In genomic region chr12:69511870-69512269, GRCh38 we compare ENCODE assay signal across 20 cellular contexts. TPM values are rescaled to one million over a fixed set of nuclear protein-coding genes. Genes with fewer than 3 reads are reported as not detected.
DNase-seq lines count a peak whose midpoint lies in the region; ATAC-seq and TF ChIP-seq lines count a peak whose summit lies in the region.
"Had no signal": no experiment of that assay in that cellular context is flagged by ENCODE, and none has a peak within 500 bp of the region (broad histone marks: within the 10 kb centered on the region; RNA-seq: fewer than 3 reads in every experiment).

No MANE protein-coding gene starts in this region.

- CTCF ChIA-PET in HEK293 (lab: Yijun Ruan, JAX): no interaction called here

- no peak overlapping the region for H3K4me3 ChIP-seq in HEK293 (ENCODE audit: low read depth, low read length)
- no peak overlapping the region for H3K4me3 ChIP-seq in neural progenitor cell
- H3K4me3 ChIP-seq: testis had no signal

- H3K36me3 Mint-ChIP-seq in chondrocyte (ENCODE audit: low read depth) (no peaks in the 10 kb centered on the region), neural progenitor cell (no peaks in the 10 kb centered on the region), natural killer cell (no peaks in the 10 kb centered on the region)

- no peak overlapping the region for H2AFZ ChIP-seq in neural progenitor cell (replicated peaks)

- peak overlapping the region; percentile 62 for H3K27ac Mint-ChIP-seq in chondrocyte (ENCODE audit: unreplicated experiment)
- H3K27ac Mint-ChIP-seq in neural progenitor cell: no peak overlapping the region
- no peak overlapping the region for H3K27ac Mint-ChIP-seq in natural killer cell
- H3K27ac Mint-ChIP-seq: activated CD4-positive, alpha-beta memory T cell treated with anti-CD3 and anti-CD28 coated beads, Interleukin-2, amount 10 ng/mL, durations not matched to agents 7 days and 5 days; stimulated activated naive B cell treated with anti-CD40 and anti-IgM and Interleukin-4, amounts not matched to agents 10 μg/mL and 1 μg/mL and 100 μg/mL, for 72 hours had no signal

- peaks cover 76% of the 10 kb centered on the region for H4K20me1 ChIP-seq in neural progenitor cell (ENCODE audit: low read depth)

- peak overlapping the region; percentile 23 for H3K4me2 ChIP-seq in neural progenitor cell
- H3K4me2 ChIP-seq: KMS-11 had no signal

- peaks cover 100% of the 10 kb centered on the region for H3K79me2 ChIP-seq in neural progenitor cell (ENCODE audit: low read depth)

- intact Hi-C loops in natural killer cell (cut with micrococcal nuclease): no loop called here

- H3K9me3 Mint-ChIP-seq in chondrocyte (ENCODE audit: low read depth): no peaks in the 10 kb centered on the region
- no peaks in the 10 kb centered on the region for H3K9me3 Mint-ChIP-seq in neural progenitor cell
- H3K9me3 Mint-ChIP-seq in natural killer cell: no peaks in the 10 kb centered on the region
- H3K9me3 Mint-ChIP-seq: activated CD4-positive, alpha-beta memory T cell treated with anti-CD3 and anti-CD28 coated beads, Interleukin-2, amount 10 ng/mL, durations not matched to agents 7 days and 5 days; brain; CD8-positive, alpha-beta memory T cell; stimulated activated naive B cell treated with anti-CD40 and anti-IgM and Interleukin-4, amounts not matched to agents 10 μg/mL and 1 μg/mL and 100 μg/mL, for 72 hours had no signal

- H3K4me1 ChIP-seq in HEK293 (ENCODE audit: control insufficient read depth, insufficient read depth, low read length) (peaks cover 59% of the 10 kb centered on the region), neural progenitor cell (peaks cover 50% of the 10 kb centered on the region)

- no peak overlapping the region for H3K9ac ChIP-seq in neural progenitor cell
- H3K9ac ChIP-seq: KMS-11 had no signal

- H3K27ac ChIP-seq in HEK293 (ENCODE audit: extremely low read depth, low read depth, low read length) (no peak overlapping the region), neural progenitor cell (no peak overlapping the region)
- H3K27ac ChIP-seq: KMS-11, neutrophil, testis had no signal

- no peak for ATAC-seq in natural killer cell
- ATAC-seq: activated CD4-positive, CD25-positive, alpha-beta regulatory T cell treated with anti-CD3 and anti-CD28 coated beads, Interleukin-2, amount 50 U/mL, for 24 hours; SK-N-SH treated with all-trans-retinoic acid at 6 μM for 48 hours; stimulated activated naive B cell treated with anti-CD40 and anti-IgM and Interleukin-4, amounts not matched to agents 10 μg/mL and 1 μg/mL and 100 μg/mL, for 72 hours had no signal

- TF ChIP-seq CTCF in HEK293 (tag by site-specific recombination; IDR thresholded peaks at IDR 0.05) (no peak), chondrocyte (IDR thresholded peaks at IDR 0.05) (no peak), neural progenitor cell (IDR thresholded peaks at IDR 0.05) (no peak), natural killer cell (IDR thresholded peaks at IDR 0.05) (no peak)

- no peaks in the 10 kb centered on the region for H3K9me3 ChIP-seq in HEK293 (ENCODE audit: control insufficient read depth, insufficient read depth, low read depth, low read length)
- no peaks in the 10 kb centered on the region for H3K9me3 ChIP-seq in neural progenitor cell (ENCODE audit: low read depth)
- H3K9me3 ChIP-seq: neutrophil, testis had no signal

- H3F3A ChIP-seq in neural progenitor cell (ENCODE audit: low read depth): no peaks in the 10 kb centered on the region

- H3K36me3 ChIP-seq in HEK293 (ENCODE audit: control insufficient read depth in 2 of 2, insufficient read depth in 1 of 2, low read length in 2 of 2) (no peaks in the 10 kb centered on the region), neural progenitor cell (no peaks in the 10 kb centered on the region)
- H3K36me3 ChIP-seq: neutrophil had no signal

- H3K4me3 Mint-ChIP-seq in chondrocyte (ENCODE audit: unreplicated experiment): no peak overlapping the region
- no peak overlapping the region for H3K4me3 Mint-ChIP-seq in neural progenitor cell
- no peak overlapping the region for H3K4me3 Mint-ChIP-seq in natural killer cell
- H3K4me3 Mint-ChIP-seq: activated CD4-positive, alpha-beta memory T cell treated with anti-CD3 and anti-CD28 coated beads, Interleukin-2, amount 10 ng/mL, durations not matched to agents 7 days and 5 days; brain; CD8-positive, alpha-beta memory T cell; stimulated activated naive B cell treated with anti-CD40 and anti-IgM and Interleukin-4, amounts not matched to agents 10 μg/mL and 1 μg/mL and 100 μg/mL, for 72 hours had no signal

- no peaks in the 10 kb centered on the region for H3K27me3 ChIP-seq in neural progenitor cell
- H3K27me3 ChIP-seq: neutrophil, testis had no signal

- H3K4me1 Mint-ChIP-seq in chondrocyte (ENCODE audit: low read depth) (peaks cover 92% of the 10 kb centered on the region), neural progenitor cell (peaks cover 51% of the 10 kb centered on the region), natural killer cell (peaks cover 50 to 58% of the 10 kb centered on the region in 2 donors)

- H3K27me3 Mint-ChIP-seq in chondrocyte (ENCODE audit: low read depth) (no peaks in the 10 kb centered on the region), neural progenitor cell (ENCODE audit: insufficient read depth, low read depth) (no peaks in the 10 kb centered on the region), natural killer cell (ENCODE audit: low read depth in 2 of 2) (no peaks in the 10 kb centered on the region)
- H3K27me3 Mint-ChIP-seq: activated CD4-positive, alpha-beta memory T cell treated with anti-CD3 and anti-CD28 coated beads, Interleukin-2, amount 10 ng/mL, durations not matched to agents 7 days and 5 days; brain; CD8-positive, alpha-beta memory T cell; stimulated activated naive B cell treated with anti-CD40 and anti-IgM and Interleukin-4, amounts not matched to agents 10 μg/mL and 1 μg/mL and 100 μg/mL, for 72 hours had no signal

- DNase-seq in NCI-H774 (lab: John Stamatoyannopoulos, UW) (peak; percentile 3), chondrocyte (ENCODE audit: low spot score) (no peak), neural progenitor cell (ENCODE audit: low spot score) (no peak), natural killer cell (no peak), inferior parietal cortex (ENCODE audit: extremely low spot score) (no peak), pons (ENCODE audit: low spot score) (no peak)
- DNase-seq: activated CD4-positive, alpha-beta memory T cell treated with anti-CD3 and anti-CD28 coated beads, Interleukin-2, amount 10 ng/mL, durations not matched to agents 7 days and 5 days; activated effector memory CD4-positive, alpha-beta T cell treated with Interleukin-2 at 50 U/mL for 16 hours; CD8-positive, alpha-beta memory T cell; NCI-H187; NCI-H524; stimulated activated CD4-positive, alpha-beta T cell treated with anti-CD3 and anti-CD28 coated beads, Interleukin-2, amount 100 ng/mL, for 48 hours; stimulated activated naive B cell treated with anti-CD40 and anti-IgM and Interleukin-4, amounts not matched to agents 10 μg/mL and 1 μg/mL and 100 μg/mL, for 72 hours; testis had no signal

- POLR2A ChIA-PET in HEK293 (lab: Yijun Ruan, JAX): no interaction called here

TF ChIP-seq in HEK293, 187 proteins besides CTCF, POLR2A, EP300 and RAD21 (continues in another document):
- TF ChIP-seq, protein P1, sequence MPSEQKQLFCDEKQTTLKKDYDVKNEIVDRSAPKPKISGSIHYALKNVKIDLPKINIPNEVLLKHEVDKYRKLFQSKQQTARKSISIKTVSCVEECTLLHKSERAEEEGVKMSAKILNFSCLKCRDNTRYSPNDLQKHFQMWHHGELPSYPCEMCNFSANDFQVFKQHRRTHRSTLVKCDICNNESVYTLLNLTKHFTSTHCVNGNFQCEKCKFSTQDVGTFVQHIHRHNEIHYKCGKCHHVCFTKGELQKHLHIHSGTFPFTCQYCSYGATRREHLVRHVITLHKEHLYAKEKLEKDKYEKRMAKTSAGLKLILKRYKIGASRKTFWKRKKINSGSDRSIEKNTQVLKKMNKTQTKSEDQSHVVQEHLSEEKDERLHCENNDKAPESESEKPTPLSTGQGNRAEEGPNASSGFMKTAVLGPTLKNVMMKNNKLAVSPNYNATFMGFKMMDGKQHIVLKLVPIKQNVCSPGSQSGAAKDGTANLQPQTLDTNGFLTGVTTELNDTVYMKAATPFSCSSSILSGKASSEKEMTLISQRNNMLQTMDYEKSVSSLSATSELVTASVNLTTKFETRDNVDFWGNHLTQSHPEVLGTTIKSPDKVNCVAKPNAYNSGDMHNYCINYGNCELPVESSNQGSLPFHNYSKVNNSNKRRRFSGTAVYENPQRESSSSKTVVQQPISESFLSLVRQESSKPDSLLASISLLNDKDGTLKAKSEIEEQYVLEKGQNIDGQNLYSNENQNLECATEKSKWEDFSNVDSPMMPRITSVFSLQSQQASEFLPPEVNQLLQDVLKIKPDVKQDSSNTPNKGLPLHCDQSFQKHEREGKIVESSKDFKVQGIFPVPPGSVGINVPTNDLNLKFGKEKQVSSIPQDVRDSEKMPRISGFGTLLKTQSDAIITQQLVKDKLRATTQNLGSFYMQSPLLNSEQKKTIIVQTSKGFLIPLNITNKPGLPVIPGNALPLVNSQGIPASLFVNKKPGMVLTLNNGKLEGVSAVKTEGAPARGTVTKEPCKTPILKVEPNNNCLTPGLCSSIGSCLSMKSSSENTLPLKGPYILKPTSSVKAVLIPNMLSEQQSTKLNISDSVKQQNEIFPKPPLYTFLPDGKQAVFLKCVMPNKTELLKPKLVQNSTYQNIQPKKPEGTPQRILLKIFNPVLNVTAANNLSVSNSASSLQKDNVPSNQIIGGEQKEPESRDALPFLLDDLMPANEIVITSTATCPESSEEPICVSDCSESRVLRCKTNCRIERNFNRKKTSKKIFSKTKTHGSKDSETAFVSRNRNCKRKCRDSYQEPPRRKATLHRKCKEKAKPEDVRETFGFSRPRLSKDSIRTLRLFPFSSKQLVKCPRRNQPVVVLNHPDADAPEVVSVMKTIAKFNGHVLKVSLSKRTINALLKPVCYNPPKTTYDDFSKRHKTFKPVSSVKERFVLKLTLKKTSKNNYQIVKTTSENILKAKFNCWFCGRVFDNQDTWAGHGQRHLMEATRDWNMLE (tag by site-specific recombination; conservative IDR thresholded peaks at IDR 0.05; ENCODE audit: low read depth): no peak
- TF ChIP-seq SCRT1 (tag by site-specific recombination; IDR thresholded peaks at IDR 0.05; ENCODE audit: borderline replicate concordance): 0 out of 2 replicates have a peak, but pooled peaks have one; percentile 66
- TF ChIP-seq ZEB2 (tag by site-specific recombination; IDR thresholded peaks at IDR 0.05): 0 out of 2 replicates have a peak, but pooled peaks have one; percentile 16
- peak; percentile 57; the same call in 1 of the 2 replicates for TF ChIP-seq SCRT2 (tag by site-specific recombination; IDR thresholded peaks at IDR 0.05)
- no peak for TF ChIP-seq ZNF626 (tag by site-specific recombination; IDR thresholded peaks at IDR 0.05)

RNA-seq across cellular contexts. Expression of gene FRS2, which starts 41.7 kb away (rescaled TPM):
- total RNA-seq in chondrocyte: 45.1 to 52.7 TPM (median 46.9 TPM) in 3 replicates
- 89.0 and 128 TPM in 2 replicates for total RNA-seq in neural progenitor cell (ENCODE audit: low replicate concordance)
- 10 to 100 TPM; 25.6 to 33.8 (median 28.2) TPM for total RNA-seq in natural killer cell
